Comparison of ENCODE assay signal across 15 cellular contexts in genomic region chr16:83907926-83908325, GRCh38. TPM values are rescaled to one million over a fixed set of nuclear protein-coding genes. Genes with fewer than 3 reads are reported as not detected.
DNase-seq lines count a peak whose midpoint lies in the region; ATAC-seq lines count a peak whose summit lies in the region.
"Had no signal": no experiment of that assay in that cellular context is flagged by ENCODE, and none has a peak within 500 bp of the region (broad histone marks: within the 10 kb centered on the region; RNA-seq: fewer than 3 reads in every experiment).

No MANE protein-coding gene starts in this region.

- H4K91ac ChIP-seq in neuronal stem cell (ENCODE audit: low read depth, low read length, poor library complexity) = no peak overlapping the region

- no peak overlapping the region for H2BK5ac ChIP-seq in neuronal stem cell (ENCODE audit: low read length)

- H3K4me1 ChIP-seq in neuronal stem cell (ENCODE audit: control insufficient read depth in 2 of 2, insufficient read depth in 1 of 2, low read depth in 1 of 2, low read length in 2 of 2) = peaks cover 2 to 29% of the 10 kb centered on the region in 2 donors
- H3K4me1 ChIP-seq: BLaER1 treated with 17β-estradiol and CSF1 and Interleukin-3, amounts not matched to agents 10 nM and 100 nM had no signal

- peak overlapping the region; percentile 39 for H3K27ac Mint-ChIP-seq in central memory CD8-positive, alpha-beta T cell (ENCODE audit: low read depth)
- peak overlapping the region; percentile 63 for H3K27ac Mint-ChIP-seq in stimulated activated effector memory CD8-positive, alpha-beta T cell treated with anti-CD3 and anti-CD28 coated beads, Interleukin-12 subunit alpha, Interleukin-12 subunit beta, amount 100 ng/mL, for 72 hours
- no peak overlapping the region for H3K27ac Mint-ChIP-seq in natural killer cell treated with Interleukin-12 subunit alpha and Interleukin-12 subunit beta and Interleukin-15 and Interleukin-18, amount 100 ng/mL, for 72 hours
- H3K27ac Mint-ChIP-seq: CD4-positive, CD25-positive, alpha-beta regulatory T cell; H9 had no signal

- H2AK5ac ChIP-seq in neuronal stem cell (ENCODE audit: low read depth, low read length) = no peak overlapping the region

- no peak overlapping the region for H3K23ac ChIP-seq in neuronal stem cell (ENCODE audit: low read depth, low read length, poor library complexity)

- no peak overlapping the region for H3K18ac ChIP-seq in neuronal stem cell (ENCODE audit: low read length)

- no peaks in the 10 kb centered on the region for H3K9me3 ChIP-seq in neuronal stem cell (replicated peaks in 1 of 2; ENCODE audit: control insufficient read depth in 2 of 2, insufficient read depth in 1 of 2, low read depth in 1 of 2, low read length in 2 of 2)
- H3K9me3 ChIP-seq: BLaER1 treated with 17β-estradiol and CSF1 and Interleukin-3, amounts not matched to agents 10 nM and 100 nM had no signal

- H3K4me3 Mint-ChIP-seq in central memory CD8-positive, alpha-beta T cell = no peak overlapping the region
- H3K4me3 Mint-ChIP-seq in stimulated activated effector memory CD8-positive, alpha-beta T cell treated with anti-CD3 and anti-CD28 coated beads, Interleukin-12 subunit alpha, Interleukin-12 subunit beta, amount 100 ng/mL, for 72 hours = no peak overlapping the region
- H3K4me3 Mint-ChIP-seq in natural killer cell treated with Interleukin-12 subunit alpha and Interleukin-12 subunit beta and Interleukin-15 and Interleukin-18, amount 100 ng/mL, for 72 hours = no peak overlapping the region
- H3K4me3 Mint-ChIP-seq: CD4-positive, CD25-positive, alpha-beta regulatory T cell; H9 had no signal

- no peaks in the 10 kb centered on the region for H3K27me3 Mint-ChIP-seq in central memory CD8-positive, alpha-beta T cell
- no peaks in the 10 kb centered on the region for H3K27me3 Mint-ChIP-seq in natural killer cell treated with Interleukin-12 subunit alpha and Interleukin-12 subunit beta and Interleukin-15 and Interleukin-18, amount 100 ng/mL, for 72 hours
- H3K27me3 Mint-ChIP-seq: CD4-positive, CD25-positive, alpha-beta regulatory T cell had no signal

- H3K4me3 ChIP-seq in neuronal stem cell (ENCODE audit: low read length in 2 of 2) = no peak overlapping the region
- H3K4me3 ChIP-seq: BLaER1 treated with 17β-estradiol and CSF1 and Interleukin-3, amounts not matched to agents 10 nM and 100 nM; GM12878 had no signal

- peaks cover 8 to 46% of the 10 kb centered on the region in 2 donors for H3K36me3 ChIP-seq in neuronal stem cell (replicated peaks in 1 of 2; ENCODE audit: control insufficient read depth in 2 of 2, insufficient read depth in 2 of 2, low read length in 2 of 2)

- no peaks in the 10 kb centered on the region for H3K79me1 ChIP-seq in neuronal stem cell (ENCODE audit: low read depth, low read length)

- H2BK15ac ChIP-seq in neuronal stem cell (ENCODE audit: low read length) = no peak overlapping the region

- H3K4me1 Mint-ChIP-seq in central memory CD8-positive, alpha-beta T cell = peaks cover 24% of the 10 kb centered on the region
- peaks cover 9% of the 10 kb centered on the region for H3K4me1 Mint-ChIP-seq in stimulated activated effector memory CD8-positive, alpha-beta T cell treated with anti-CD3 and anti-CD28 coated beads, Interleukin-12 subunit alpha, Interleukin-12 subunit beta, amount 100 ng/mL, for 72 hours
- H3K4me1 Mint-ChIP-seq in natural killer cell treated with Interleukin-12 subunit alpha and Interleukin-12 subunit beta and Interleukin-15 and Interleukin-18, amount 100 ng/mL, for 72 hours (ENCODE audit: low read depth in 2 of 2) = peaks cover 5 to 9% of the 10 kb centered on the region in 2 donors

- H4K8ac ChIP-seq in neuronal stem cell (ENCODE audit: low read depth, low read length) = no peak overlapping the region

- no CpG with 5 or more reads among the region's 11 CpGs for WGBS in neuronal stem cell (ENCODE audit: extremely low coverage in 2 of 2, insufficient read length in 2 of 2, insufficient replicate concordance in 1 of 2), 2 donors

- no peak overlapping the region for H2BK12ac ChIP-seq in neuronal stem cell (ENCODE audit: low read length)

- no peaks in the 10 kb centered on the region for H3K27me3 ChIP-seq in neuronal stem cell (ENCODE audit: control insufficient read depth in 3 of 3, insufficient read depth in 3 of 3, low read depth in 1 of 3, low read length in 3 of 3)
- H3K27me3 ChIP-seq: BLaER1 treated with 17β-estradiol and CSF1 and Interleukin-3, amounts not matched to agents 10 nM and 100 nM had no signal

- H3K36me3 Mint-ChIP-seq in central memory CD8-positive, alpha-beta T cell (ENCODE audit: insufficient read depth) = peaks cover 33% of the 10 kb centered on the region
- H3K36me3 Mint-ChIP-seq in stimulated activated effector memory CD8-positive, alpha-beta T cell treated with anti-CD3 and anti-CD28 coated beads, Interleukin-12 subunit alpha, Interleukin-12 subunit beta, amount 100 ng/mL, for 72 hours = peaks cover 42% of the 10 kb centered on the region
- peaks cover 6% of the 10 kb centered on the region for H3K36me3 Mint-ChIP-seq in natural killer cell treated with Interleukin-12 subunit alpha and Interleukin-12 subunit beta and Interleukin-15 and Interleukin-18, amount 100 ng/mL, for 72 hours

- no peak overlapping the region for H3K4me2 ChIP-seq in neuronal stem cell (ENCODE audit: insufficient read depth, low read length, poor library complexity, severe bottlenecking)
- H3K4me2 ChIP-seq: BLaER1 treated with 17β-estradiol and CSF1 and Interleukin-3, amounts not matched to agents 10 nM and 100 nM had no signal

- H2BK120ac ChIP-seq in neuronal stem cell (ENCODE audit: low read depth, low read length) = no peak overlapping the region

- no peak for ATAC-seq in central memory CD8-positive, alpha-beta T cell (replicated peaks; ENCODE audit: extremely low read depth, poor library complexity, severe bottlenecking)
- no peak for ATAC-seq in stimulated activated effector memory CD8-positive, alpha-beta T cell treated with anti-CD3 and anti-CD28 coated beads, Interleukin-12 subunit alpha, Interleukin-12 subunit beta, amount 100 ng/mL, for 72 hours
- ATAC-seq in natural killer cell treated with Interleukin-12 subunit alpha and Interleukin-12 subunit beta and Interleukin-15 and Interleukin-18, amount 100 ng/mL, for 72 hours = no peak
- ATAC-seq in HG03469 (IDR thresholded peaks at IDR 0.05; ENCODE audit: unreplicated experiment) = no peak
- ATAC-seq: GM12878 had no signal

- no peak overlapping the region for H3K27ac ChIP-seq in neuronal stem cell (replicated peaks; ENCODE audit: low read length)
- H3K27ac ChIP-seq: BLaER1 treated with 17β-estradiol and CSF1 and Interleukin-3, amounts not matched to agents 10 nM and 100 nM had no signal

- peak overlapping the region; percentile 35 for H2AFZ ChIP-seq in neuronal stem cell (ENCODE audit: low read length)

- H3K9ac ChIP-seq in neuronal stem cell (ENCODE audit: low read depth, low read length, poor library complexity) = no peak overlapping the region
- H3K9ac ChIP-seq: BLaER1 treated with 17β-estradiol and CSF1 and Interleukin-3, amounts not matched to agents 10 nM and 100 nM had no signal

- no peaks in the 10 kb centered on the region for H3K9me3 Mint-ChIP-seq in central memory CD8-positive, alpha-beta T cell
- H3K9me3 Mint-ChIP-seq in stimulated activated effector memory CD8-positive, alpha-beta T cell treated with anti-CD3 and anti-CD28 coated beads, Interleukin-12 subunit alpha, Interleukin-12 subunit beta, amount 100 ng/mL, for 72 hours = no peaks in the 10 kb centered on the region
- H3K9me3 Mint-ChIP-seq in natural killer cell treated with Interleukin-12 subunit alpha and Interleukin-12 subunit beta and Interleukin-15 and Interleukin-18, amount 100 ng/mL, for 72 hours = no peaks in the 10 kb centered on the region
- H3K9me3 Mint-ChIP-seq: CD4-positive, CD25-positive, alpha-beta regulatory T cell; H9 had no signal

- no peak overlapping the region for H3K4ac ChIP-seq in neuronal stem cell (ENCODE audit: low read length)

- H3K14ac ChIP-seq in neuronal stem cell (ENCODE audit: low read length) = no peak overlapping the region

- DNase-seq in NCI-H526 (lab: John Stamatoyannopoulos, UW) (peak; percentile 28 to 37), NCI-H526 treated with DMSO at 0.1 percent for 48 hours (lab: John Stamatoyannopoulos, UW) (no peak), neuronal stem cell (ENCODE audit: low spot score) (no peak), NCI-H2171 (lab: John Stamatoyannopoulos, UW) (no peak)
- DNase-seq in central memory CD8-positive, alpha-beta T cell (ENCODE audit: low spot score in 2 of 2) = no peak
- no peak for DNase-seq in stimulated activated effector memory CD8-positive, alpha-beta T cell treated with anti-CD3 and anti-CD28 coated beads, Interleukin-12 subunit alpha, Interleukin-12 subunit beta, amount 100 ng/mL, for 72 hours (ENCODE audit: low spot score in 2 of 2)
- DNase-seq in natural killer cell treated with Interleukin-12 subunit alpha and Interleukin-12 subunit beta and Interleukin-15 and Interleukin-18, amount 100 ng/mL, for 72 hours (ENCODE audit: low spot score) = no peak
- DNase-seq: ACHN; CD4-positive, CD25-positive, alpha-beta regulatory T cell; DMS79; GOT3; H9 had no signal

RNA-seq across cellular contexts. Expression of gene MLYCD, which starts 9.0 kb away (rescaled TPM):
- polyA plus RNA-seq in neuronal stem cell (2013, experiment 1 of 2) = 1.1 TPM
- 1.2 TPM for polyA plus RNA-seq in neuronal stem cell (2013, experiment 2 of 2)
- 1 to 10 TPM; 6.1 to 7.1 TPM for total RNA-seq in natural killer cell treated with Interleukin-12 subunit alpha and Interleukin-12 subunit beta and Interleukin-15 and Interleukin-18, amount 100 ng/mL, for 72 hours

RNA-seq across cellular contexts. Expression of gene OSGIN1, which starts 45.1 kb away (rescaled TPM):
- polyA plus RNA-seq in neuronal stem cell (2013, experiment 1 of 2) = 0.20 TPM
- polyA plus RNA-seq in neuronal stem cell (2013, experiment 2 of 2) = 0.25 TPM
- under 1 TPM in 1 of 2 donors, not detected in 1; 0.38 TPM for total RNA-seq in natural killer cell treated with Interleukin-12 subunit alpha and Interleukin-12 subunit beta and Interleukin-15 and Interleukin-18, amount 100 ng/mL, for 72 hours

Comparison
In these comparisons a context has a peak if more than half of its experiments do, and no peak if none do; other contexts are left out.
1. DNase-seq: peak in NCI-H526 (2 of 2); none in NCI-H526 treated with DMSO at 0.1 percent for 48 hours (single experiment), central memory CD8-positive, alpha-beta T cell (0 of 2), neuronal stem cell (single experiment), stimulated activated effector memory CD8-positive, alpha-beta T cell treated with anti-CD3 and anti-CD28 coated beads, Interleukin-12 subunit alpha, Interleukin-12 subunit beta, amount 100 ng/mL, for 72 hours (0 of 2), NCI-H2171 (single experiment) and natural killer cell treated with Interleukin-12 subunit alpha and Interleukin-12 subunit beta and Interleukin-15 and Interleukin-18, amount 100 ng/mL, for 72 hours (single experiment).
2. H3K27ac Mint-ChIP-seq: peak in central memory CD8-positive, alpha-beta T cell (single experiment) and stimulated activated effector memory CD8-positive, alpha-beta T cell treated with anti-CD3 and anti-CD28 coated beads, Interleukin-12 subunit alpha, Interleukin-12 subunit beta, amount 100 ng/mL, for 72 hours (single experiment); none in natural killer cell treated with Interleukin-12 subunit alpha and Interleukin-12 subunit beta and Interleukin-15 and Interleukin-18, amount 100 ng/mL, for 72 hours (0 of 2).